ENCODE assay signal across 33 cellular contexts in genomic region chr10:30166929-30167328, GRCh38.
"Had no signal": no experiment of that assay in that cellular context is flagged by ENCODE, and none has a peak within 500 bp of the region (broad histone marks: within the 10 kb centered on the region; RNA-seq: fewer than 3 reads in every experiment).

No MANE protein-coding gene starts in this region.

- H3K36me3 ChIP-seq: brain microvascular endothelial cell, esophagus squamous epithelium, gastroesophageal sphincter, heart left ventricle, WERI-Rb-1 had no signal

- FAIRE-seq: astrocyte, colon had no signal

- H3K27ac ChIP-seq: brain microvascular endothelial cell, epithelial cell of prostate, esophagus squamous epithelium, gastroesophageal sphincter, heart left ventricle, WERI-Rb-1 had no signal

- H3K4me1 ChIP-seq: esophagus squamous epithelium, gastroesophageal sphincter, heart left ventricle had no signal

- H3K4me3 ChIP-seq: esophagus squamous epithelium, gastroesophageal sphincter, heart left ventricle had no signal

- ATAC-seq: activated CD4-positive, CD25-positive, alpha-beta regulatory T cell treated with anti-CD3 and anti-CD28 coated beads, Interleukin-2, amount 50 U/mL, for 24 hours; activated CD8-positive, alpha-beta T cell treated with anti-CD3 and anti-CD28 coated beads for 36 hours; activated naive CD4-positive, alpha-beta T cell treated with anti-CD3 and anti-CD28 coated beads, Interleukin-2, amount 50 U/mL, for 72 hours; effector memory CD8-positive, alpha-beta T cell; gastroesophageal sphincter; heart left ventricle; T-helper 17 cell had no signal

- H3K27me3 ChIP-seq: brain microvascular endothelial cell, esophagus squamous epithelium, gastroesophageal sphincter had no signal

- H3K9me3 ChIP-seq: esophagus squamous epithelium, gastroesophageal sphincter, heart left ventricle had no signal

- DNase-seq: activated B cell treated with CpG ODN at 0.5 μM for 24 hours; activated CD4-positive, alpha-beta T cell treated with anti-CD3 and anti-CD28 coated beads for 48 hours; activated CD4-positive, alpha-beta T cell treated with anti-CD3 and anti-CD28 coated beads, Interleukin-2, amount 50 U/mL, for 1 hour; activated CD4-positive, alpha-beta T cell treated with anti-CD3 and anti-CD28 coated beads, Interleukin-2, amount 50 U/mL, for 48 hours; activated CD8-positive, alpha-beta memory T cell treated with anti-CD3 and anti-CD28 coated beads for 24 hours; activated CD8-positive, alpha-beta T cell treated with anti-CD3 and anti-CD28 coated beads for 36 hours; activated gamma-delta T cell; activated naive CD4-positive, alpha-beta T cell; activated naive CD4-positive, alpha-beta T cell treated with anti-CD3 and anti-CD28 coated beads, Interleukin-2, amount 10 ng/mL, durations not matched to agents 7 days and 5 days; activated naive CD8-positive, alpha-beta T cell treated with anti-CD3 and anti-CD28 coated beads, Interleukin-2, amount 10 ng/mL, durations not matched to agents 7 days and 5 days; activated T-cell treated with anti-CD3 and anti-CD28 coated beads, Interleukin-2, amount 50 U/mL, for 1 hour; activated T-cell treated with anti-CD3 and anti-CD28 coated beads, Interleukin-2, amount 50 U/mL, for 48 hours; amniotic stem cell; anterior cingulate cortex; brain microvascular endothelial cell; caudate nucleus; cortex of kidney; dermis blood vessel endothelial cell; effector CD4-positive, alpha-beta T cell; effector memory CD8-positive, alpha-beta T cell; esophagus squamous epithelium; foreskin melanocyte; heart left ventricle; hypothalamus; T-helper 17 cell; T1000; WERI-Rb-1 had no signal
